Comparison of ENCODE assay signal across 25 cellular contexts in genomic region chr9:131439224-131439623, GRCh38. TPM values are rescaled to one million over a fixed set of nuclear protein-coding genes. Genes with fewer than 3 reads are reported as not detected.
DNase-seq lines count a peak whose midpoint lies in the region; ATAC-seq lines count a peak whose summit lies in the region.
"Had no signal": no experiment of that assay in that cellular context is flagged by ENCODE, and none has a peak within 500 bp of the region (broad histone marks: within the 10 kb centered on the region; RNA-seq: fewer than 3 reads in every experiment).

No MANE protein-coding gene starts in this region.

- intact Hi-C loops in activated CD4-positive, alpha-beta T cell treated with anti-CD3 and anti-CD28 coated beads for 36 hours (cut with DNase I, micrococcal nuclease), result no loop called here
- intact Hi-C loops in naive thymus-derived CD4-positive, alpha-beta T cell (cut with micrococcal nuclease), result loop anchor here in 1 of 2 donors (5.0 kb wide), 1 partner anchor 42 kb away; no protein-coding TSS in a partner anchor

- H3K4me3 Mint-ChIP-seq in activated CD4-positive, alpha-beta T cell treated with anti-CD3 and anti-CD28 coated beads for 36 hours, result no peak overlapping the region
- peak overlapping the region in 1 of 7 donors; percentile 3 for H3K4me3 Mint-ChIP-seq in CD8-positive, alpha-beta memory T cell
- H3K4me3 Mint-ChIP-seq in activated naive CD8-positive, alpha-beta T cell treated with anti-CD3 and anti-CD28 coated beads for 36 hours, result no peak overlapping the region
- no peak overlapping the region for H3K4me3 Mint-ChIP-seq in naive thymus-derived CD4-positive, alpha-beta T cell

- H3K27me3 ChIP-seq in CD8-positive, alpha-beta memory T cell (ENCODE audit: insufficient read depth, low read length, poor library complexity, severe bottlenecking), result no peaks in the 10 kb centered on the region
- no peaks in the 10 kb centered on the region for H3K27me3 ChIP-seq in naive thymus-derived CD4-positive, alpha-beta T cell (ENCODE audit: control insufficient read depth in 2 of 2, insufficient read depth in 2 of 2, low read length in 2 of 2)
- H3K27me3 ChIP-seq: BLaER1, foreskin keratinocyte, SJSA1, suprapubic skin, uterus had no signal

- no peak for DNase-seq in activated CD4-positive, alpha-beta T cell treated with anti-CD3 and anti-CD28 coated beads for 36 hours
- no peak for DNase-seq in activated CD4-positive, alpha-beta T cell treated with anti-CD3 and anti-CD28 coated beads, Interleukin-2, amount 50 U/mL, for 48 hours
- no peak for DNase-seq in CD8-positive, alpha-beta memory T cell
- no peak for DNase-seq in activated naive CD8-positive, alpha-beta T cell treated with anti-CD3 and anti-CD28 coated beads for 36 hours
- no peak for DNase-seq in naive thymus-derived CD4-positive, alpha-beta T cell
- DNase-seq in OCI-M2 (lab: John Stamatoyannopoulos, UW; ENCODE audit: unreplicated experiment) (no peak), DMS 273 treated with DMSO at 0.1 percent for 48 hours (lab: John Stamatoyannopoulos, UW) (no peak), DMS53 (lab: John Stamatoyannopoulos, UW) (no peak)
- DNase-seq: 8988T; activated CD4-positive, CD25-positive, alpha-beta regulatory T cell; foreskin keratinocyte; GF-D8; kidney; NCI-H1436; NCI-H82; PC-3; stimulated activated CD4-positive, alpha-beta T cell treated with anti-CD3 and anti-CD28 coated beads, Interleukin-2, amount 100 ng/mL, for 48 hours; uterus had no signal

- H3K4me1 ChIP-seq in CD8-positive, alpha-beta memory T cell (ENCODE audit: insufficient read depth, low read length), result no peaks in the 10 kb centered on the region
- no peaks in the 10 kb centered on the region for H3K4me1 ChIP-seq in naive thymus-derived CD4-positive, alpha-beta T cell (ENCODE audit: control insufficient read depth in 2 of 2, insufficient read depth in 2 of 2, low read length in 2 of 2)
- H3K4me1 ChIP-seq: foreskin keratinocyte, prostate gland, SJSA1, uterus had no signal

- POLR2A ChIA-PET in activated CD4-positive, alpha-beta T cell treated with anti-CD3 and anti-CD28 coated beads for 36 hours (lab: Charles Lee), result no interaction called here
- POLR2A ChIA-PET in CD8-positive, alpha-beta memory T cell (lab: Charles Lee), result no interaction called here
- POLR2A ChIA-PET in naive thymus-derived CD4-positive, alpha-beta T cell (lab: Charles Lee), result interaction anchor here (1.4 to 1.6 kb wide), 2 partner anchors 22 to 33 kb away, joined by 3 read pairs; no protein-coding TSS in a partner anchor

- no peaks in the 10 kb centered on the region for H3K9me3 ChIP-seq in CD8-positive, alpha-beta memory T cell (ENCODE audit: low read length)
- H3K9me3 ChIP-seq in naive thymus-derived CD4-positive, alpha-beta T cell (ENCODE audit: control insufficient read depth in 2 of 3, low read length in 3 of 3), result no peaks in the 10 kb centered on the region
- H3K9me3 ChIP-seq: BLaER1, prostate gland, SJSA1, suprapubic skin, uterus had no signal

- H3K27ac Mint-ChIP-seq in activated CD4-positive, alpha-beta T cell treated with anti-CD3 and anti-CD28 coated beads for 36 hours, result peak overlapping the region; percentile 72
- peak overlapping the region in 6 of 8 donors; percentile 4 to 85 (median 70) for H3K27ac Mint-ChIP-seq in CD8-positive, alpha-beta memory T cell
- peak overlapping the region; percentile 43 for H3K27ac Mint-ChIP-seq in activated naive CD8-positive, alpha-beta T cell treated with anti-CD3 and anti-CD28 coated beads for 36 hours
- peak overlapping the region in 7 of 9 donors; percentile 23 to 81 (median 75) for H3K27ac Mint-ChIP-seq in naive thymus-derived CD4-positive, alpha-beta T cell

- H3K4me1 Mint-ChIP-seq in activated CD4-positive, alpha-beta T cell treated with anti-CD3 and anti-CD28 coated beads for 36 hours, result peaks cover 23% of the 10 kb centered on the region
- H3K4me1 Mint-ChIP-seq in CD8-positive, alpha-beta memory T cell, result peaks cover 19 to 38% (median 38%) of the 10 kb centered on the region in 3 donors
- peaks cover 34% of the 10 kb centered on the region for H3K4me1 Mint-ChIP-seq in activated naive CD8-positive, alpha-beta T cell treated with anti-CD3 and anti-CD28 coated beads for 36 hours
- peaks cover 4 to 36% (median 25%) of the 10 kb centered on the region in 7 donors for H3K4me1 Mint-ChIP-seq in naive thymus-derived CD4-positive, alpha-beta T cell

- peaks cover 58% of the 10 kb centered on the region for H3K36me3 ChIP-seq in CD8-positive, alpha-beta memory T cell (ENCODE audit: insufficient read depth, low read length)
- peaks cover 38 to 85% (median 42%) of the 10 kb centered on the region in 3 experiments for H3K36me3 ChIP-seq in naive thymus-derived CD4-positive, alpha-beta T cell (ENCODE audit: control insufficient read depth in 2 of 3, insufficient read depth in 3 of 3, low read length in 3 of 3)
- H3K36me3 ChIP-seq: uterus had no signal

- H3K9me3 Mint-ChIP-seq in activated CD4-positive, alpha-beta T cell treated with anti-CD3 and anti-CD28 coated beads for 36 hours (ENCODE audit: low read depth), result no peaks in the 10 kb centered on the region
- no peaks in the 10 kb centered on the region for H3K9me3 Mint-ChIP-seq in CD8-positive, alpha-beta memory T cell
- H3K9me3 Mint-ChIP-seq in activated naive CD8-positive, alpha-beta T cell treated with anti-CD3 and anti-CD28 coated beads for 36 hours, result no peaks in the 10 kb centered on the region
- H3K9me3 Mint-ChIP-seq in naive thymus-derived CD4-positive, alpha-beta T cell, result no peaks in the 10 kb centered on the region

- H3K27ac ChIP-seq in CD8-positive, alpha-beta memory T cell (ENCODE audit: low read depth, low read length), result no peak overlapping the region
- no peak overlapping the region for H3K27ac ChIP-seq in naive thymus-derived CD4-positive, alpha-beta T cell (ENCODE audit: low read depth, low read length)
- H3K27ac ChIP-seq: BLaER1, epithelial cell of prostate, foreskin keratinocyte, prostate gland, SJSA1, skin epidermis, suprapubic skin, uterus had no signal

- CTCF ChIA-PET in activated CD4-positive, alpha-beta T cell treated with anti-CD3 and anti-CD28 coated beads for 36 hours (lab: Charles Lee), result interaction anchor here (1.9 kb wide), 1 partner anchor 9 kb away, joined by 6 read pairs; no protein-coding TSS in a partner anchor
- CTCF ChIA-PET in CD8-positive, alpha-beta memory T cell (lab: Charles Lee), result no interaction called here
- CTCF ChIA-PET in naive thymus-derived CD4-positive, alpha-beta T cell (lab: Charles Lee), result interaction anchor here (0.7 kb wide), 1 partner anchor 1926 kb away, joined by 4 read pairs; no protein-coding TSS in a partner anchor

- no peak overlapping the region for H3K4me3 ChIP-seq in CD8-positive, alpha-beta memory T cell (ENCODE audit: low read length)
- no peak overlapping the region for H3K4me3 ChIP-seq in naive thymus-derived CD4-positive, alpha-beta T cell (ENCODE audit: low read length)
- H3K4me3 ChIP-seq: BLaER1, GM12878, prostate gland, SJSA1, skin epidermis, suprapubic skin, uterus had no signal

- H3K36me3 Mint-ChIP-seq in activated CD4-positive, alpha-beta T cell treated with anti-CD3 and anti-CD28 coated beads for 36 hours (ENCODE audit: low read depth), result peaks cover 74% of the 10 kb centered on the region
- H3K36me3 Mint-ChIP-seq in CD8-positive, alpha-beta memory T cell, result peaks cover 0 to 91% (median 15%) of the 10 kb centered on the region in 3 donors
- H3K36me3 Mint-ChIP-seq in activated naive CD8-positive, alpha-beta T cell treated with anti-CD3 and anti-CD28 coated beads for 36 hours, result peaks cover 31% of the 10 kb centered on the region
- peaks cover 9 to 61% (median 22%) of the 10 kb centered on the region in 5 donors for H3K36me3 Mint-ChIP-seq in naive thymus-derived CD4-positive, alpha-beta T cell

- H3K27me3 Mint-ChIP-seq in activated CD4-positive, alpha-beta T cell treated with anti-CD3 and anti-CD28 coated beads for 36 hours, result no peaks in the 10 kb centered on the region
- no peaks in the 10 kb centered on the region for H3K27me3 Mint-ChIP-seq in CD8-positive, alpha-beta memory T cell
- no peaks in the 10 kb centered on the region for H3K27me3 Mint-ChIP-seq in activated naive CD8-positive, alpha-beta T cell treated with anti-CD3 and anti-CD28 coated beads for 36 hours
- H3K27me3 Mint-ChIP-seq in naive thymus-derived CD4-positive, alpha-beta T cell, result no peaks in the 10 kb centered on the region

- ATAC-seq in activated CD4-positive, alpha-beta T cell treated with anti-CD3 and anti-CD28 coated beads for 36 hours, result no peak
- no peak for ATAC-seq in naive thymus-derived CD4-positive, alpha-beta T cell
- ATAC-seq: foreskin keratinocyte, GM12878, PC-3 had no signal

RNA-seq across cellular contexts. Expression of gene PRRC2B, which starts 45.3 kb away (rescaled TPM):
- 100 to 1,000 TPM; 151 to 184 TPM for total RNA-seq in activated CD4-positive, alpha-beta T cell treated with anti-CD3 and anti-CD28 coated beads for 36 hours
- 100 to 1,000 TPM; 146 TPM for total RNA-seq in CD8-positive, alpha-beta memory T cell
- 42.1 TPM for polyA plus RNA-seq in CD8-positive, alpha-beta memory T cell
- total RNA-seq in activated naive CD8-positive, alpha-beta T cell treated with anti-CD3 and anti-CD28 coated beads for 36 hours, result 100 to 1,000 TPM; 128 to 135 TPM
- 100 to 1,000 TPM; 208 to 382 (median 272) TPM for total RNA-seq in naive thymus-derived CD4-positive, alpha-beta T cell
- polyA plus RNA-seq in naive thymus-derived CD4-positive, alpha-beta T cell, result 10 to 100 TPM; 29.8 to 62.4 TPM
